ENCODE assay signal across 9 cellular contexts in the genomic region with DNA sequence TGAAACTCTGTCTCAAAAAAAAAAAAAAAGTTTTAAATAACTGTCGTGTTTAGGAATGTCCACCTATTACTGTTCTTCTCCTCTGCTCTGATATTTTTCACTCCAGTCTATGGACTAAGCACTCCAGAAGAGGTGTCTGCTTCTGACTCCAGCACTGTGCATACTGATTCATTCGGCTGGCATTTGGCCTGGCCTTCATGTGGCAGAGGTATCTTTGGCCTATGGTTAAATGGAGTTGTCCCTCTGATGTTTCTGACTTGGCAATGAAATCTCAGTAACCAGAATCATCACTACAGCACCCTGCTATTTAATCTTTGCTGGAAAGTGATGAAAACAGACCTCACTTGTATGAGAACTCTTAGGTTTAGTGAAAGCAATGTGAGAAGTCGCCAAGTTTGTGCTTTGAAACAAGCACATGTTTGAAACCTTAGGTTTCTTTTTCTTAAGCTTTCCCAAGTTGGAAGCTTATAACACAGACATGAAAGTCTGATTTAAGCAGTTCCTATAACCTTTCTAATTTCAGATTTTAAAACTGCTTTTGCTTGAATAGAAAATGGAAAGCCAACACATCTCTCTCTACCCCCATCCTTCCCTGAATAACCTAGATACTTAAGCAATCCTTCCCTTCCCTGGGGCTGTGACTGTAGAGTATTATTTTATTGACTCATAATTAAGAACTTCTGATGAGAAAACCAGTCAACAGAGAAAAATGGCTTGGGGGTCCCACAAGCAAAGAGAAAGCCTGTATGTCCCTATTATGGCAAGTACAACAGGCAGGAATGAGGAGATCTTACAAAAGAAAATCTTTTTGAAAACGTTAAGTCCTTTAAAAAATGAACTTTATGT.
DNase-seq lines count a peak whose midpoint lies in the region; ATAC-seq and TF ChIP-seq lines count a peak whose summit lies in the region.
"Had no signal": no experiment of that assay in that cellular context is flagged by ENCODE, and none has a peak within 500 bp of the region (broad histone marks: within the 10 kb centered on the region; RNA-seq: fewer than 3 reads in every experiment).

No MANE protein-coding gene starts in this region.

- H4K20me1 ChIP-seq in OCI-LY1 (ENCODE audit: insufficient read depth, low read length): no peaks in the 10 kb centered on the region

- no peaks in the 10 kb centered on the region for H3K27me3 Mint-ChIP-seq in endothelial cell (ENCODE audit: unreplicated experiment)

- H3K27ac ChIP-seq in OCI-LY1 (ENCODE audit: low read depth, low read length, poor library complexity, severe bottlenecking) (peak overlapping the region; percentile 4), rectal smooth muscle tissue (ENCODE audit: low read depth, low read length) (peak overlapping the region; percentile 30)

- no peaks in the 10 kb centered on the region for H3K36me3 Mint-ChIP-seq in endothelial cell (ENCODE audit: low read depth, unreplicated experiment)

- H3K4me3 Mint-ChIP-seq in endothelial cell (ENCODE audit: unreplicated experiment): no peak overlapping the region

- no peaks in the 10 kb centered on the region for H3K9me3 Mint-ChIP-seq in endothelial cell (ENCODE audit: unreplicated experiment)

- H3K9me3 ChIP-seq in OCI-LY1 (ENCODE audit: low read length): no peaks in the 10 kb centered on the region

- DNase-seq in EL: peak; percentile 95
- no peak for DNase-seq in endothelial cell (ENCODE audit: low spot score)
- no peak for DNase-seq in SIG-M5 (lab: John Stamatoyannopoulos, UW)
- DNase-seq in NCI-H1694 treated with DMSO at 0.1 percent for 48 hours (lab: John Stamatoyannopoulos, UW): no peak
- no peak for DNase-seq in SKM-1 (lab: John Stamatoyannopoulos, UW; ENCODE audit: unreplicated experiment)
- DNase-seq: activated effector memory CD4-positive, alpha-beta T cell treated with Interleukin-2 at 50 U/mL for 16 hours had no signal

- TF ChIP-seq CTCF in OCI-LY1 (IDR thresholded peaks at IDR 0.05; ENCODE audit: low read length): no peak
- no peak for TF ChIP-seq CTCF in endothelial cell (IDR thresholded peaks at IDR 0.05; ENCODE audit: unreplicated experiment)

- H3K4me3 ChIP-seq in OCI-LY1 (ENCODE audit: low read depth, low read length, poor library complexity, severe bottlenecking) (no peak overlapping the region), rectal smooth muscle tissue (ENCODE audit: low read length) (no peak overlapping the region)

- H3K79me2 ChIP-seq in OCI-LY1 (ENCODE audit: insufficient read depth, low read length): no peaks in the 10 kb centered on the region

- peak overlapping the region; percentile 38 for H3K27ac Mint-ChIP-seq in endothelial cell (ENCODE audit: unreplicated experiment)

- H3K9ac ChIP-seq in OCI-LY1 (ENCODE audit: low read length): no peak overlapping the region
- no peak overlapping the region for H3K9ac ChIP-seq in rectal smooth muscle tissue (ENCODE audit: low read length)

- ATAC-seq in HG03045 (IDR thresholded peaks at IDR 0.05; ENCODE audit: unreplicated experiment): no peak

- H3K36me3 ChIP-seq in OCI-LY1 (ENCODE audit: insufficient read depth, low read length) (no peaks in the 10 kb centered on the region), rectal smooth muscle tissue (ENCODE audit: control insufficient read depth, insufficient read depth, low read length) (no peaks in the 10 kb centered on the region)

- H3K4me1 ChIP-seq in OCI-LY1 (ENCODE audit: insufficient read depth, low read length, severe bottlenecking) (peaks cover 46% of the 10 kb centered on the region), rectal smooth muscle tissue (ENCODE audit: control insufficient read depth, insufficient read depth, low read length) (no peaks in the 10 kb centered on the region)

- H3K4me2 ChIP-seq in OCI-LY1 (ENCODE audit: low read length): no peak overlapping the region

- 0 out of 2 replicates have a peak, but pooled peaks cover 8% of the 10 kb centered on the region for H3F3A ChIP-seq in OCI-LY1 (ENCODE audit: insufficient read depth, low read length)

- no peak overlapping the region for H2AFZ ChIP-seq in OCI-LY1 (ENCODE audit: low read length)

- no peaks in the 10 kb centered on the region for H3K27me3 ChIP-seq in OCI-LY1 (ENCODE audit: insufficient read depth, low read length)
- no peaks in the 10 kb centered on the region for H3K27me3 ChIP-seq in rectal smooth muscle tissue (ENCODE audit: control insufficient read depth, insufficient read depth, low read length)

- H3K9me2 ChIP-seq in OCI-LY1 (ENCODE audit: low read depth, low read length): no peaks in the 10 kb centered on the region

- H3K4me1 Mint-ChIP-seq in endothelial cell (ENCODE audit: unreplicated experiment): peaks cover 23% of the 10 kb centered on the region
